Comparison of ENCODE assay signal across 12 cellular contexts in genomic region chr1:145959333-145959732, GRCh38. TPM values are rescaled to one million over a fixed set of nuclear protein-coding genes. Genes with fewer than 3 reads are reported as not detected.
DNase-seq lines count a peak whose midpoint lies in the region; ATAC-seq and TF ChIP-seq lines count a peak whose summit lies in the region.
"Had no signal": no experiment of that assay in that cellular context is flagged by ENCODE, and none has a peak within 500 bp of the region (broad histone marks: within the 10 kb centered on the region; RNA-seq: fewer than 3 reads in every experiment).

No MANE protein-coding gene starts in this region.

- no peaks in the 10 kb centered on the region for H3K9me3 ChIP-seq in T-helper 17 cell (ENCODE audit: control insufficient read depth, low read length, poor library complexity, severe bottlenecking)
- H3K9me3 ChIP-seq in gastroesophageal sphincter, result no peaks in the 10 kb centered on the region
- no peaks in the 10 kb centered on the region for H3K9me3 ChIP-seq in stomach

- no peak for ATAC-seq in activated T-cell treated with anti-CD3 and anti-CD28 coated beads, Interleukin-2, amount 50 U/mL, for 72 hours (replicated peaks in 1 of 2)
- ATAC-seq in T-helper 17 cell, result no peak
- ATAC-seq in gastroesophageal sphincter, result no peak
- no peak for ATAC-seq in GM18867 (IDR thresholded peaks at IDR 0.05; ENCODE audit: unreplicated experiment)

- no peak for DNase-seq in activated T-cell treated with anti-CD3 and anti-CD28 coated beads, Interleukin-2, amount 50 U/mL, for 72 hours
- DNase-seq in activated T-cell treated with anti-CD3 and anti-CD28 coated beads for 4 hours (no peak), T-helper 17 cell (no peak), stomach (no peak), NCI-H1105 (lab: John Stamatoyannopoulos, UW) (no peak), NCI-H2196 treated with DMSO at 0.1 percent for 48 hours (lab: John Stamatoyannopoulos, UW; ENCODE audit: unreplicated experiment) (no peak)
- DNase-seq: kidney; nucleus accumbens; stimulated activated naive CD4-positive, alpha-beta T cell treated with Interleukin-2 at 50 U/mL for 16 hours had no signal

- intact Hi-C loops in stomach (cut with DNase I; ENCODE audit: low total_unique reads), result no loop called here

- peak overlapping the region; percentile 1 to 90 for H3K4me3 Mint-ChIP-seq in activated T-cell treated with anti-CD3 and anti-CD28 coated beads, Interleukin-2, amount 50 U/mL, for 72 hours
- H3K4me3 Mint-ChIP-seq in T-helper 17 cell, result peak overlapping the region; percentile 98

- H3K9me3 Mint-ChIP-seq in activated T-cell treated with anti-CD3 and anti-CD28 coated beads, Interleukin-2, amount 50 U/mL, for 72 hours, result no peaks in the 10 kb centered on the region

- no peak overlapping the region for H3K4me3 ChIP-seq in gastroesophageal sphincter
- no peak overlapping the region for H3K4me3 ChIP-seq in stomach

- TF ChIP-seq POLR2A in gastroesophageal sphincter (IDR thresholded peaks at IDR 0.05), result no peak
- no peak for TF ChIP-seq POLR2A in stomach (IDR thresholded peaks at IDR 0.05)

- peaks cover 3 to 4% of the 10 kb centered on the region in 2 donors for H3K36me3 Mint-ChIP-seq in activated T-cell treated with anti-CD3 and anti-CD28 coated beads, Interleukin-2, amount 50 U/mL, for 72 hours (ENCODE audit: insufficient read depth in 2 of 2)
- H3K36me3 Mint-ChIP-seq in T-helper 17 cell (ENCODE audit: low read depth), result peaks cover 6% of the 10 kb centered on the region

- no peaks in the 10 kb centered on the region for H3K27me3 ChIP-seq in gastroesophageal sphincter
- peaks cover 0 to 14% (median 8%) of the 10 kb centered on the region in 3 donors for H3K27me3 ChIP-seq in stomach

- no peaks in the 10 kb centered on the region for H3K27me3 Mint-ChIP-seq in activated T-cell treated with anti-CD3 and anti-CD28 coated beads, Interleukin-2, amount 50 U/mL, for 72 hours (ENCODE audit: low read depth)
- H3K27me3 Mint-ChIP-seq in T-helper 17 cell, result no peaks in the 10 kb centered on the region

- no peak for TF ChIP-seq EP300 in gastroesophageal sphincter (IDR thresholded peaks at IDR 0.05)
- TF ChIP-seq EP300 in stomach (IDR thresholded peaks at IDR 0.05), result no peak

- H3K27ac ChIP-seq in gastroesophageal sphincter (peak overlapping the region in 3 of 4 donors; percentile 98 to 100 (median 100)), stomach (peak overlapping the region in 4 of 5 donors; percentile 82 to 99 (median 92))

- H3K36me3 ChIP-seq in gastroesophageal sphincter, result no peaks in the 10 kb centered on the region
- no peaks in the 10 kb centered on the region for H3K36me3 ChIP-seq in stomach
- H3K36me3 ChIP-seq: cardiac muscle cell had no signal

- peaks cover 19 to 91% (median 32%) of the 10 kb centered on the region in 3 donors for H3K4me1 ChIP-seq in gastroesophageal sphincter
- peaks cover 41 to 89% (median 81%) of the 10 kb centered on the region in 4 donors for H3K4me1 ChIP-seq in stomach

- H3K4me1 Mint-ChIP-seq in activated T-cell treated with anti-CD3 and anti-CD28 coated beads, Interleukin-2, amount 50 U/mL, for 72 hours (ENCODE audit: low read depth), result peaks cover 83% of the 10 kb centered on the region
- peaks cover 75% of the 10 kb centered on the region for H3K4me1 Mint-ChIP-seq in T-helper 17 cell

- no peak overlapping the region for H3K27ac Mint-ChIP-seq in activated T-cell treated with anti-CD3 and anti-CD28 coated beads, Interleukin-2, amount 50 U/mL, for 72 hours
- peak overlapping the region; percentile 90 for H3K27ac Mint-ChIP-seq in T-helper 17 cell

- TF ChIP-seq CTCF in gastroesophageal sphincter (IDR thresholded peaks at IDR 0.05) (no peak), stomach (IDR thresholded peaks at IDR 0.05) (no peak)

RNA-seq across cellular contexts. Expression of gene LIX1L, which starts 1.5 kb away (rescaled TPM):
- 10 to 100 TPM; 36.9 to 39.5 TPM for total RNA-seq in activated T-cell treated with anti-CD3 and anti-CD28 coated beads, Interleukin-2, amount 50 U/mL, for 72 hours
- total RNA-seq in T-helper 17 cell (10 to 100 TPM; 36.6 to 44.1 TPM), gastroesophageal sphincter (10 to 100 TPM; 37.8 to 53.5 (median 45.3) TPM), stomach (10 to 100 TPM in 3 of 5 donors, 1 to 10 TPM in 2; 5.8 to 28.4 (median 14.0) TPM)
- 1 to 10 TPM; 7.2 to 8.2 (median 7.4) TPM for polyA plus RNA-seq in stomach

RNA-seq across cellular contexts. Expression of gene ANKRD34A, which starts 5.0 kb away (rescaled TPM):
- total RNA-seq in activated T-cell treated with anti-CD3 and anti-CD28 coated beads, Interleukin-2, amount 50 U/mL, for 72 hours, result 1 to 10 TPM; 2.6 to 3.6 TPM
- total RNA-seq in T-helper 17 cell (1 to 10 TPM in 1 of 2 donors, under 1 TPM in 1; 0.70 to 1.7 TPM), gastroesophageal sphincter (1 to 10 TPM in 1 of 4 donors, under 1 TPM in 2, not detected in 1; 0.62 to 1.9 (median 0.67) TPM), stomach (1 to 10 TPM in 1 of 5 donors, under 1 TPM in 2, not detected in 2; 0.73 to 2.6 (median 0.87) TPM)
- polyA plus RNA-seq in stomach, result under 1 TPM in 2 of 3 donors, not detected in 1; 0.19 to 0.45 TPM

RNA-seq across cellular contexts. Expression of gene POLR3GL, which starts 5.2 kb away (rescaled TPM):
- total RNA-seq in activated T-cell treated with anti-CD3 and anti-CD28 coated beads, Interleukin-2, amount 50 U/mL, for 72 hours, result 10 to 100 TPM; 32.5 to 36.1 TPM
- 10 to 100 TPM; 22.2 to 24.1 TPM for total RNA-seq in T-helper 17 cell
- total RNA-seq in gastroesophageal sphincter, result 10 to 100 TPM; 32.9 to 44.0 (median 37.6) TPM
- 100 to 1,000 TPM in 1 of 5 donors, 10 to 100 TPM in 3, 1 to 10 TPM in 1; 5.8 to 165 (median 18.9) TPM for total RNA-seq in stomach
- 10 to 100 TPM; 31.4 to 53.2 (median 43.9) TPM for polyA plus RNA-seq in stomach

RNA-seq across cellular contexts. Expression of gene RBM8A, which starts 32.0 kb away (rescaled TPM):
- total RNA-seq in activated T-cell treated with anti-CD3 and anti-CD28 coated beads, Interleukin-2, amount 50 U/mL, for 72 hours, result 100 to 1,000 TPM; 238 to 244 TPM
- total RNA-seq in T-helper 17 cell, result 100 to 1,000 TPM; 126 to 130 TPM
- total RNA-seq in gastroesophageal sphincter, result 100 to 1,000 TPM in 3 of 4 donors, 10 to 100 TPM in 1; 75.7 to 135 (median 117) TPM
- total RNA-seq in stomach, result 10 to 100 TPM in 4 of 5 donors, 1 to 10 TPM in 1; 9.3 to 81.3 (median 44.6) TPM
- polyA plus RNA-seq in stomach, result 100 to 1,000 TPM in 2 of 3 donors, 10 to 100 TPM in 1; 79.3 to 113 (median 101) TPM

RNA-seq across cellular contexts. Expression of gene TXNIP, which starts 37.0 kb away (rescaled TPM):
- 100 to 1,000 TPM; 141 to 212 TPM for total RNA-seq in activated T-cell treated with anti-CD3 and anti-CD28 coated beads, Interleukin-2, amount 50 U/mL, for 72 hours
- total RNA-seq in T-helper 17 cell (100 to 1,000 TPM; 567 to 927 TPM), gastroesophageal sphincter (1,000 to 10,000 TPM; 2,024 to 3,704 (median 2,348) TPM), stomach (1,000 to 10,000 TPM in 3 of 5 donors, 100 to 1,000 TPM in 2; 204 to 3,386 (median 1,054) TPM)
- polyA plus RNA-seq in stomach, result 100 to 1,000 TPM; 217 to 613 (median 334) TPM
